Comparison of ENCODE assay signal across 11 cellular contexts in the genomic region with DNA sequence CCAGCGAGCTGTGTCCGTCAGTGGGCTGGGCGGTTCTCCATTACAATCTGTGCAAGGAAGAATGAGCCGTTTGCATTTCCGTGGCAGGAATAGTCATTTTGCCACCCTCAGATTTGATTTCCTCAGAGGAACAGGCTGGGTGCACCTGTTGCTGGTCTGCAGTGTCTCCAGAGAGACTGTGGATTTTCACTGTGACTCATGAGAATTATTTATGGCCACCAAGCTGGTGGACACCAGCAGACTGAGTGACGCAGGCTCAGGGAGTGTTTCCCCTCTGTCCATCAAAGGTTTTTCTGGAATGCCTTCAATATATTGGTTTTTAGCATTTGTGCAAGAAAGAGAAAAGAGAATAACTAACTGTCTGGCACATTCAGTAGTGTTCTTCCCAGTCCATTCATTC.
DNase-seq lines count a peak whose midpoint lies in the region; ATAC-seq and TF ChIP-seq lines count a peak whose summit lies in the region.
"Had no signal": no experiment of that assay in that cellular context is flagged by ENCODE, and none has a peak within 500 bp of the region (broad histone marks: within the 10 kb centered on the region; RNA-seq: fewer than 3 reads in every experiment).

No MANE protein-coding gene starts in this region.

- peak overlapping the region; percentile 70 for H3K9ac ChIP-seq in MM.1S (ENCODE audit: low read length)

- H3K4me2 ChIP-seq in MM.1S (ENCODE audit: low read depth, low read length) = peak overlapping the region; percentile 89

- ATAC-seq in GM18873 (IDR thresholded peaks at IDR 0.05; ENCODE audit: low FRiP score, unreplicated experiment) (peak; percentile 71), HG02623 (IDR thresholded peaks at IDR 0.05; ENCODE audit: unreplicated experiment) (peak; percentile 38)

- peaks cover 19% of the 10 kb centered on the region for H3F3A ChIP-seq in MM.1S (ENCODE audit: insufficient read depth, low read length)

- H3K4me1 ChIP-seq in MM.1S (ENCODE audit: low read length) = peaks cover 35% of the 10 kb centered on the region

- H2AFZ ChIP-seq in MM.1S (ENCODE audit: low read length) = peak overlapping the region; percentile 13; the same call in 1 of the 2 replicates

- no peaks in the 10 kb centered on the region; the same call in 1 of the 2 replicates for H3K9me2 ChIP-seq in MM.1S (replicated peaks; ENCODE audit: insufficient read depth, low read length)

- peaks cover 24% of the 10 kb centered on the region for H3K79me2 ChIP-seq in MM.1S (ENCODE audit: low read length)

- no peaks in the 10 kb centered on the region for H3K27me3 ChIP-seq in MM.1S (replicated peaks; ENCODE audit: insufficient read depth, low read length)
- H3K27me3 ChIP-seq: sigmoid colon had no signal

- H4K20me1 ChIP-seq in MM.1S (ENCODE audit: insufficient read depth, low read length) = no peaks in the 10 kb centered on the region

- peak overlapping the region; percentile 96 for H3K27ac ChIP-seq in MM.1S (ENCODE audit: low read length)
- H3K27ac ChIP-seq: sigmoid colon had no signal

- DNase-seq in MM.1S (peak; percentile 21), retina (peak; percentile 29), T-helper 2 cell (no peak), DMS53 treated with DMSO at 0.1 percent for 48 hours (lab: John Stamatoyannopoulos, UW; ENCODE audit: unreplicated experiment) (no peak)
- DNase-seq in stimulated activated CD4-positive, alpha-beta T cell treated with anti-CD3 and anti-CD28 coated beads, Interleukin-4, amount 100 ng/mL, for 1 hour = no peak
- DNase-seq in activated CD4-positive, alpha-beta T cell treated with anti-CD3 and anti-CD28 coated beads for 4 hours = no peak
- DNase-seq: activated CD4-positive, alpha-beta T cell treated with anti-CD3 and anti-CD28 coated beads, Interleukin-2, amount 50 U/mL, for 1 hour; HFFc6; sigmoid colon had no signal

- TF ChIP-seq CTCF in MM.1S (IDR thresholded peaks at IDR 0.05; ENCODE audit: low read length) = no peak

- no peaks in the 10 kb centered on the region for H3K9me3 ChIP-seq in MM.1S (replicated peaks; ENCODE audit: insufficient read depth, low read length)
- H3K9me3 ChIP-seq: sigmoid colon had no signal

- H3K36me3 ChIP-seq in MM.1S (replicated peaks; ENCODE audit: insufficient read depth, low read length) = no peaks in the 10 kb centered on the region
- H3K36me3 ChIP-seq: sigmoid colon had no signal

- H3K4me3 ChIP-seq in MM.1S (ENCODE audit: low read length) = peak overlapping the region; percentile 38
- H3K4me3 ChIP-seq: sigmoid colon had no signal

Comparison
In these comparisons a context has a peak if more than half of its experiments do, and no peak if none do; other contexts are left out.
1. DNase-seq: peak in MM.1S (single experiment) and retina (single experiment); none in stimulated activated CD4-positive, alpha-beta T cell treated with anti-CD3 and anti-CD28 coated beads, Interleukin-4, amount 100 ng/mL, for 1 hour (single experiment), activated CD4-positive, alpha-beta T cell treated with anti-CD3 and anti-CD28 coated beads for 4 hours (0 of 2), T-helper 2 cell (0 of 5) and DMS53 treated with DMSO at 0.1 percent for 48 hours (single experiment).